ENCODE assay signal across 13 cellular contexts in the genomic region with DNA sequence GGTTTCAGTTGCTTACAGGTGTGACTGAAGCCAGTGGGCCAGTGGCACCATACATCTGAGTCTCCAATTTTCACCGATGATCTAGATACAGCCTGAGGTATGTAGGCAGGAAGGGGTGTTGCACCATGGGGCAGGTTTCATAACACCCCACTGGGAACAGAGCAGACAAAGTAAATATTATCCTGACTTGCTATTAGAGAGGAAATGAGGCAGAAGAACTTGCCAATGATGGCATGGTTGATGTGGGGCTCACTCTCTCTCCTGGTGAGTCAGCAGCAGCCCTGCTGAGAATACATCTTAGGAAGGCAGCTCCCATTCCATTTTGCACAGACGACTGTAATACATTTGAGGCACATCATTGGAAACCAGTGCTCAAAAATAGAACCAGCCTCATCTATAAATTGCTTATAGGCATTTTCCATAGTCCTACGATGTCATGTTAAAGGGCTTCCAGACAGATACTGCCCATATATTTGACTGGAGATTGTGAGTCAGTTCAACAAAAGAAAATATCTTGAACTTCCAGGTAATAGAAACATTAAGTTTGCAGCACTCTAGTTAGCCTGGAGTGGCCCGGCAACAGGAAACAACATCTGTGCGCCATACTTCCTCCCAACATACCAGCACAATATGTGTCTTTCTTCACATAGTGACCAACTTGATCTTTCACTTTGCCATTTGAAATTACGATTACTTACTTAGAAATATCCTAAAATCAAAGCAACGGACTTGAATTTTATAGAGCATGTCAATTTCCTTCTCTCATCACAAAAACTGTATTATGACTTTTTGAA.
DNase-seq lines count a peak whose midpoint lies in the region; ATAC-seq and TF ChIP-seq lines count a peak whose summit lies in the region.
"Had no signal": no experiment of that assay in that cellular context is flagged by ENCODE, and none has a peak within 500 bp of the region (broad histone marks: within the 10 kb centered on the region; RNA-seq: fewer than 3 reads in every experiment).

No MANE protein-coding gene starts in this region.

- peak; percentile 88 for ATAC-seq in IMR-90 (ENCODE audit: low read depth)
- peak; percentile 17 to 43 for ATAC-seq in lower lobe of right lung
- ATAC-seq: GM12878, WTC11 had no signal

- no peak overlapping the region for H3K23ac ChIP-seq in IMR-90 (ENCODE audit: low read depth, low read length)

- WGBS in IMR-90 (ENCODE audit: extremely low coverage in 2 of 2, insufficient read length in 1 of 2), 2 experiments, result no CpG with 5 or more reads among the region's 7 CpGs

- no peak overlapping the region for H4K8ac ChIP-seq in IMR-90 (ENCODE audit: low read depth in 2 of 2, low read length in 2 of 2)

- H2BK5ac ChIP-seq in IMR-90 (ENCODE audit: low read depth, low read length, poor library complexity, severe bottlenecking), result peak overlapping the region; percentile 54

- peaks cover 5% of the 10 kb centered on the region; the same call in 1 of the 2 replicates for H3K9me3 ChIP-seq in IMR-90 (ENCODE audit: control insufficient read depth, insufficient read depth, low read length)
- no peaks in the 10 kb centered on the region for H3K9me3 ChIP-seq in lower lobe of right lung

- peak overlapping the region; percentile 59 for H2AFZ ChIP-seq in IMR-90 (replicated peaks; ENCODE audit: low read length, poor library complexity)

- TF ChIP-seq POLR2A in IMR-90 (IDR thresholded peaks at IDR 0.05; ENCODE audit: low read depth, low read length), result no peak

- peak overlapping the region; percentile 43; the same call in 1 of the 2 replicates for H2BK20ac ChIP-seq in IMR-90 (ENCODE audit: low read depth, low read length)

- no peak overlapping the region for H3K18ac ChIP-seq in IMR-90 (ENCODE audit: low read depth, low read length)

- DNase-seq in AG09309 (ENCODE audit: low read depth), result peak; percentile 61
- DNase-seq in IMR-90, result peak; percentile 91
- peak; percentile 95 for DNase-seq in choroid plexus epithelial cell (ENCODE audit: low read depth)
- DNase-seq in lower lobe of right lung, result no peak
- DNase-seq in NCI-H2196 (lab: John Stamatoyannopoulos, UW; ENCODE audit: unreplicated experiment), result no peak
- DNase-seq in Ammon's horn (ENCODE audit: low spot score), result no peak
- DNase-seq in dedifferentiated amniotic fluid mesenchymal stem cell (ENCODE audit: extremely low spot score), result no peak
- no peak for DNase-seq in activated CD8-positive, alpha-beta memory T cell treated with anti-CD3 and anti-CD28 coated beads, Interleukin-2, amount 50 U/mL, for 48 hours
- DNase-seq: NCI-H2081 treated with DMSO at 0.1 percent for 48 hours, Peyer's patch, spleen had no signal

- CTCF ChIA-PET in IMR-90 (lab: Yijun Ruan, JAX), result no interaction called here

- in situ Hi-C loops in IMR-90 (cut with MboI; ENCODE audit: low sequenced_read_pairs), result no loop called here

- no peak overlapping the region for H3K27ac ChIP-seq in IMR-90 (ENCODE audit: insufficient read depth, low read length)
- H3K27ac ChIP-seq in lower lobe of right lung, result no peak overlapping the region
- H3K27ac ChIP-seq: Peyer's patch, spleen had no signal

- H3K27me3 ChIP-seq in IMR-90 (ENCODE audit: control insufficient read depth, insufficient read depth, low read length) (no peaks in the 10 kb centered on the region), lower lobe of right lung (ENCODE audit: low read depth) (no peaks in the 10 kb centered on the region)
- H3K27me3 ChIP-seq: Peyer's patch, spleen had no signal

- H2BK120ac ChIP-seq in IMR-90 (ENCODE audit: low read depth, low read length), result peak overlapping the region; percentile 21; the same call in 1 of the 2 replicates

- no peak overlapping the region for H3K4me2 ChIP-seq in IMR-90 (ENCODE audit: low read depth, low read length)

- H4K91ac ChIP-seq in IMR-90 (ENCODE audit: insufficient read depth, low read depth, low read length), result no peak overlapping the region

- dilution Hi-C loops in IMR-90 (cut with HindIII; ENCODE audit: low sequenced_read_pairs, unreplicated experiment), result no loop called here

- no peaks in the 10 kb centered on the region; the same call in 1 of the 2 replicates for H3K9me1 ChIP-seq in IMR-90 (ENCODE audit: insufficient read depth, low read length)

- H3K9ac ChIP-seq in IMR-90 (ENCODE audit: low read depth, low read length), result no peak overlapping the region

- H3K4ac ChIP-seq in IMR-90 (ENCODE audit: low read depth, low read length), result no peak overlapping the region

- no peak for TF ChIP-seq CTCF in AG09309 (IDR thresholded peaks at IDR 0.05; ENCODE audit: control insufficient read depth, insufficient read depth, low read depth, low read length, missing control alignments)
- no peak for TF ChIP-seq CTCF in IMR-90 (conservative IDR thresholded peaks at IDR 0.05; ENCODE audit: low read depth, low read length)
- TF ChIP-seq CTCF in choroid plexus epithelial cell (conservative IDR thresholded peaks at IDR 0.05; ENCODE audit: low read depth, low read length), result no peak
- TF ChIP-seq CTCF in lower lobe of right lung (IDR thresholded peaks at IDR 0.05), result no peak

- no peak overlapping the region; the same call in 2 of the 3 replicates for H2BK15ac ChIP-seq in IMR-90 (ENCODE audit: low read depth, low read length)

- no peak for TF ChIP-seq RAD21 in IMR-90 (IDR thresholded peaks at IDR 0.05; ENCODE audit: low read length)

- H4K20me1 ChIP-seq in IMR-90 (ENCODE audit: insufficient read depth, low read length), result no peaks in the 10 kb centered on the region

- H2AK9ac ChIP-seq in IMR-90 (replicated peaks; ENCODE audit: low read depth, low read length, poor library complexity), result peak overlapping the region; percentile 68

- intact Hi-C loops in IMR-90 (cut with micrococcal nuclease), result loop anchor here (5.0 kb wide), 1 partner anchor 70 kb away; no protein-coding TSS in a partner anchor
- intact Hi-C loops in lower lobe of right lung (cut with DNase I), result no loop called here

- H3K4me3 ChIP-seq in AG09309 (ENCODE audit: control insufficient read depth, low read depth, low read length), result no peak overlapping the region
- no peak overlapping the region for H3K4me3 ChIP-seq in IMR-90 (ENCODE audit: insufficient read depth, low read depth, low read length)
- H3K4me3 ChIP-seq in choroid plexus epithelial cell (ENCODE audit: low read depth, low read length), result no peak overlapping the region
- no peak overlapping the region for H3K4me3 ChIP-seq in lower lobe of right lung
- H3K4me3 ChIP-seq: GM12878, Peyer's patch, spleen had no signal

- POLR2A ChIA-PET in IMR-90 (lab: Charles Lee; ENCODE audit: unreplicated experiment), result no interaction called here

- no peak overlapping the region for H4K5ac ChIP-seq in IMR-90 (ENCODE audit: low read depth, low read length)

- no peaks in the 10 kb centered on the region for H3K36me3 ChIP-seq in IMR-90 (ENCODE audit: control insufficient read depth, insufficient read depth, low read length)
- H3K36me3 ChIP-seq in lower lobe of right lung, result no peaks in the 10 kb centered on the region
- H3K36me3 ChIP-seq: Peyer's patch, spleen had no signal

- H3K56ac ChIP-seq in IMR-90 (ENCODE audit: extremely low read depth, insufficient read depth, low read length), result no peak overlapping the region

- H3K4me1 ChIP-seq in IMR-90 (ENCODE audit: control insufficient read depth, insufficient read depth, low read length) (peaks cover 2% of the 10 kb centered on the region; the same call in 1 of the 2 replicates), lower lobe of right lung (no peaks in the 10 kb centered on the region)
- H3K4me1 ChIP-seq: Peyer's patch, spleen had no signal

- peak overlapping the region; percentile 59; the same call in 1 of the 2 replicates for H2AK5ac ChIP-seq in IMR-90 (ENCODE audit: low read depth, low read length)

- no peak overlapping the region for H3K14ac ChIP-seq in IMR-90 (replicated peaks; ENCODE audit: low read depth, low read length)

- no peaks in the 10 kb centered on the region for H3K79me1 ChIP-seq in IMR-90 (ENCODE audit: low read depth in 1 of 2, low read length in 2 of 2)

- BruUV-seq in IMR-90 (replicated peaks; lab: Mats Ljungman, UMichigan), result no TSS peak

TF ChIP-seq in IMR-90, 13 proteins besides CTCF, POLR2A, EP300 and RAD21:
- TF ChIP-seq RCOR1 (IDR thresholded peaks at IDR 0.05; ENCODE audit: insufficient replicate concordance, low read length) (peak; percentile 40), FOS (IDR thresholded peaks at IDR 0.05; ENCODE audit: low read depth, low read length) (peak; percentile 59), MAZ (IDR thresholded peaks at IDR 0.05; ENCODE audit: borderline replicate concordance, low read depth, low read length) (no peak), CHD1 (IDR thresholded peaks at IDR 0.05; ENCODE audit: low read depth, low read length) (no peak), SMC3 (IDR thresholded peaks at IDR 0.05; ENCODE audit: low read depth, low read length) (no peak), MAFK (IDR thresholded peaks at IDR 0.05; ENCODE audit: low read depth, low read length) (no peak), NFE2L2 (IDR thresholded peaks at IDR 0.05; ENCODE audit: low read depth, low read length) (peak; percentile 9; the same call in 1 of the 2 replicates), CEBPB (IDR thresholded peaks at IDR 0.05; ENCODE audit: low read depth, low read length) (peak; percentile 93)

Comparison
In these comparisons a context has a peak if more than half of its experiments do, and no peak if none do; other contexts are left out.
1. DNase-seq: peak in AG09309 (single experiment), IMR-90 (single experiment) and choroid plexus epithelial cell (single experiment); none in lower lobe of right lung (single experiment), NCI-H2196 (single experiment), Ammon's horn (single experiment), dedifferentiated amniotic fluid mesenchymal stem cell (single experiment) and activated CD8-positive, alpha-beta memory T cell treated with anti-CD3 and anti-CD28 coated beads, Interleukin-2, amount 50 U/mL, for 48 hours (single experiment).